17 cellular contexts compared by ENCODE assay signal in genomic region chr6:63140114-63140513, GRCh38.
DNase-seq lines count a peak whose midpoint lies in the region; ATAC-seq and TF ChIP-seq lines count a peak whose summit lies in the region.
"Had no signal": no experiment of that assay in that cellular context is flagged by ENCODE, and none has a peak within 500 bp of the region (broad histone marks: within the 10 kb centered on the region; RNA-seq: fewer than 3 reads in every experiment).

No MANE protein-coding gene starts in this region.

- intact Hi-C loops in lower lobe of right lung (cut with DNase I) = no loop called here

- no peaks in the 10 kb centered on the region for H3K9me3 ChIP-seq in liver (ENCODE audit: control insufficient read depth in 4 of 4, low read length in 3 of 4)
- peaks cover 4% of the 10 kb centered on the region for H3K9me3 ChIP-seq in lower lobe of right lung
- peaks cover 27% of the 10 kb centered on the region for H3K9me3 ChIP-seq in endodermal cell (ENCODE audit: control insufficient read depth, low read length)
- H3K9me3 ChIP-seq: BE2C, Caco-2 had no signal

- H3K27me3 Mint-ChIP-seq in endodermal cell (ENCODE audit: insufficient read depth) = peaks cover 20% of the 10 kb centered on the region
- no peaks in the 10 kb centered on the region for H3K27me3 Mint-ChIP-seq in activated T-cell treated with anti-CD3 and anti-CD28 coated beads, Interleukin-2, amount 50 U/mL, for 72 hours (ENCODE audit: low read depth)
- H3K27me3 Mint-ChIP-seq: CD4-positive, alpha-beta T cell had no signal

- H3K36me3 ChIP-seq in liver (ENCODE audit: control insufficient read depth in 4 of 4, insufficient read depth in 3 of 4, low read depth in 1 of 4, low read length in 3 of 4) = no peaks in the 10 kb centered on the region
- no peaks in the 10 kb centered on the region for H3K36me3 ChIP-seq in lower lobe of right lung
- H3K36me3 ChIP-seq in endodermal cell (ENCODE audit: control insufficient read depth, insufficient read depth, low read length) = no peaks in the 10 kb centered on the region
- H3K36me3 ChIP-seq: BE2C, BLaER1 had no signal

- H3K9ac ChIP-seq in liver (ENCODE audit: low read depth in 1 of 2, low read length in 2 of 2) (no peak overlapping the region), endodermal cell (ENCODE audit: extremely low read depth, low read length, poor library complexity, severe bottlenecking) (no peak overlapping the region)
- H3K9ac ChIP-seq: BLaER1 had no signal

- H3K27ac Mint-ChIP-seq in endodermal cell = no peak overlapping the region
- H3K27ac Mint-ChIP-seq in activated T-cell treated with anti-CD3 and anti-CD28 coated beads, Interleukin-2, amount 50 U/mL, for 72 hours = no peak overlapping the region
- H3K27ac Mint-ChIP-seq: CD4-positive, alpha-beta T cell; CD8-positive, alpha-beta T cell had no signal

- TF ChIP-seq RAD21 in liver (IDR thresholded peaks at IDR 0.05) = no peak

- DNase-seq in left lobe of liver (ENCODE audit: low spot score) (no peak), lower lobe of right lung (no peak), SIG-M5 treated with dmso at 0.1 percent for 504 hours (lab: John Stamatoyannopoulos, UW; ENCODE audit: unreplicated experiment) (no peak), endodermal cell (no peak)
- DNase-seq in activated T-cell treated with anti-CD3 and anti-CD28 coated beads, Interleukin-2, amount 50 U/mL, for 72 hours = no peak
- DNase-seq: 8988T; ACHN; BE2C; C1 segment of cervical spinal cord; Caco-2; Calu3; CD4-positive, alpha-beta T cell; CD8-positive, alpha-beta T cell; DMS79 treated with DMSO at 0.1 percent for 48 hours; GF-D8 had no signal

- ATAC-seq in left lobe of liver (peak; percentile 87), lower lobe of right lung (peak; percentile 4 to 6)
- no peak for ATAC-seq in activated T-cell treated with anti-CD3 and anti-CD28 coated beads, Interleukin-2, amount 50 U/mL, for 72 hours (replicated peaks in 1 of 2)
- ATAC-seq: CD8-positive, alpha-beta T cell had no signal

- H3K4me1 ChIP-seq in liver (ENCODE audit: control insufficient read depth in 4 of 4, insufficient read depth in 4 of 4, low read length in 3 of 4) = peaks cover 0 to 9% (median 4%) of the 10 kb centered on the region in 4 donors
- H3K4me1 ChIP-seq in lower lobe of right lung = no peaks in the 10 kb centered on the region
- H3K4me1 ChIP-seq in endodermal cell (ENCODE audit: control insufficient read depth, insufficient read depth, low read length) = no peaks in the 10 kb centered on the region
- H3K4me1 ChIP-seq: BE2C, BLaER1, Caco-2 had no signal

- H3K27me3 ChIP-seq in liver (ENCODE audit: control insufficient read depth in 4 of 4, insufficient read depth in 4 of 4, low read length in 3 of 4) = no peaks in the 10 kb centered on the region
- no peaks in the 10 kb centered on the region for H3K27me3 ChIP-seq in lower lobe of right lung (ENCODE audit: low read depth)
- no peaks in the 10 kb centered on the region for H3K27me3 ChIP-seq in endodermal cell (ENCODE audit: control insufficient read depth, insufficient read depth, low read length, poor library complexity, severe bottlenecking)
- H3K27me3 ChIP-seq: BE2C, BLaER1 had no signal

- no peaks in the 10 kb centered on the region for H3K36me3 Mint-ChIP-seq in endodermal cell (ENCODE audit: low read depth)
- H3K36me3 Mint-ChIP-seq in activated T-cell treated with anti-CD3 and anti-CD28 coated beads, Interleukin-2, amount 50 U/mL, for 72 hours (ENCODE audit: insufficient read depth in 2 of 2) = no peaks in the 10 kb centered on the region
- H3K36me3 Mint-ChIP-seq: CD8-positive, alpha-beta T cell had no signal

- H3K9me3 Mint-ChIP-seq in endodermal cell = peaks cover 3% of the 10 kb centered on the region
- peaks cover 7 to 8% of the 10 kb centered on the region in 2 donors for H3K9me3 Mint-ChIP-seq in activated T-cell treated with anti-CD3 and anti-CD28 coated beads, Interleukin-2, amount 50 U/mL, for 72 hours

- no peak overlapping the region for H3K4me3 ChIP-seq in liver (ENCODE audit: low read depth in 1 of 3, low read length in 3 of 3)
- no peak overlapping the region for H3K4me3 ChIP-seq in lower lobe of right lung
- H3K4me3 ChIP-seq in endodermal cell (ENCODE audit: low read length) = no peak overlapping the region
- H3K4me3 ChIP-seq: BLaER1 had no signal

- no peaks in the 10 kb centered on the region for H3K4me1 Mint-ChIP-seq in endodermal cell
- H3K4me1 Mint-ChIP-seq in activated T-cell treated with anti-CD3 and anti-CD28 coated beads, Interleukin-2, amount 50 U/mL, for 72 hours (ENCODE audit: low read depth) = no peaks in the 10 kb centered on the region

- H3K4me3 Mint-ChIP-seq in endodermal cell = no peak overlapping the region
- H3K4me3 Mint-ChIP-seq in activated T-cell treated with anti-CD3 and anti-CD28 coated beads, Interleukin-2, amount 50 U/mL, for 72 hours = no peak overlapping the region
- H3K4me3 Mint-ChIP-seq: CD4-positive, alpha-beta T cell; CD8-positive, alpha-beta T cell had no signal

- 55% methylated on average over 3 of the region's 3 CpGs for WGBS in liver
- WGBS in endodermal cell (ENCODE audit: insufficient coverage in 1 of 2, insufficient read length in 1 of 2), 2 experiments = 75 to 95% methylated on average over 1 to 3 of the region's 3 CpGs

- TF ChIP-seq CTCF in liver (IDR thresholded peaks at IDR 0.05; ENCODE audit: low read depth, low read length, missing input control) (no peak), lower lobe of right lung (IDR thresholded peaks at IDR 0.05) (no peak), endodermal cell (conservative IDR thresholded peaks at IDR 0.05) (no peak)

- H3K27ac ChIP-seq in liver (ENCODE audit: low read depth in 1 of 2, low read length in 2 of 2) (no peak overlapping the region), lower lobe of right lung (no peak overlapping the region), endodermal cell (ENCODE audit: low read depth, low read length) (no peak overlapping the region)
- H3K27ac ChIP-seq: BLaER1 had no signal

TF ChIP-seq in liver, 16 proteins besides CTCF, POLR2A, EP300 and RAD21:
- TF ChIP-seq GABPA (IDR thresholded peaks at IDR 0.05 in 1 of 2, conservative IDR thresholded peaks at IDR 0.05 in 1 of 2) (no peak), RXRA (IDR thresholded peaks at IDR 0.05) (peak; percentile 78 to 90)
TF ChIP-seq in liver: peak in this region for 1.

Comparison
In these comparisons a context has a peak if more than half of its experiments do, and no peak if none do; other contexts are left out.
1. ATAC-seq: peak in left lobe of liver (single experiment) and lower lobe of right lung (2 of 2); none in activated T-cell treated with anti-CD3 and anti-CD28 coated beads, Interleukin-2, amount 50 U/mL, for 72 hours (0 of 2).